Comparison of ENCODE assay signal across 8 cellular contexts in the genomic region with DNA sequence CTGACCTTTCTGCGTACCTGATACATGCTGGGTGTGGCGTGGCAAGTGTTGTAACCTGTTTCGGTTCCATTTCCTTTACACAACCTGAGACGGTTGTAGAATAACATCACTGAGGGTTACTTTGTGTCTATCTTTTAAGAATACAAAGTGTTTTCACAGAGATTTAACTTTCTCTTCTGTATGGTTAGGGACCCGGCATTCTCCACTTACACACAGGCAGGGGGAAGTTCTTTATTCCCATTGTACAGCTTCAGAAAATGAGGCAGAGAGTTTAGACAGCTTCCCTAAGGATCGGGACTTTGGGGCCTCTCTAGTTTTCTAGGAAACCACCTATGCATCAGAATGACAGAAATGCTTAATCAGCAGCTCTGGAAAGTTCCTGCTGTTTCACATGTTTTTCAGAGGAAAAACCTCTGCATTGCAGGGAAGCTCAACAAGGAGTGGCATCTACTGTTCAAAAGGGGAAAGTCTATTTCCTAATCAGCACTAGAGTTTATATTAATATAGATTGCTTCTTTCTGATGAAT. TPM values are rescaled to one million over a fixed set of nuclear protein-coding genes. Genes with fewer than 3 reads are reported as not detected.
DNase-seq lines count a peak whose midpoint lies in the region; ATAC-seq and TF ChIP-seq lines count a peak whose summit lies in the region.

No MANE protein-coding gene starts in this region.

- H3K27ac ChIP-seq in body of pancreas: peak overlapping the region; percentile 91 to 94 (median 94)
- peak overlapping the region; percentile 89 to 94 (median 92) for H3K27ac ChIP-seq in transverse colon

- H3K9me3 ChIP-seq in body of pancreas (no peaks in the 10 kb centered on the region), transverse colon (no peaks in the 10 kb centered on the region)

- no peak for TF ChIP-seq CTCF in body of pancreas (IDR thresholded peaks at IDR 0.05)
- TF ChIP-seq CTCF in transverse colon (IDR thresholded peaks at IDR 0.05): no peak

- intact Hi-C loops in body of pancreas (cut with DNase I) (no loop called here), transverse colon (cut with DNase I; ENCODE audit: low total_unique reads) (no loop called here)

- no peaks in the 10 kb centered on the region for H3K27me3 ChIP-seq in body of pancreas
- H3K27me3 ChIP-seq in transverse colon: no peaks in the 10 kb centered on the region

- 1 to 2% methylated on average over 6 of the region's 6 CpGs for WGBS in body of pancreas, 2 donors
- WGBS in transverse colon (ENCODE audit: low coverage in 1 of 2), 2 donors: 4 to 14% methylated on average over 1 to 6 of the region's 6 CpGs

- DNase-seq in body of pancreas (peak in 3 of 4 donors; percentile 77 to 84 (median 80)), lung microvascular endothelial cell (ENCODE audit: low read depth in 2 of 2) (peak; percentile 53 to 56), transverse colon (peak; percentile 85), SIG-M5 treated with dmso at 0.1 percent for 504 hours (lab: John Stamatoyannopoulos, UW; ENCODE audit: unreplicated experiment) (no peak), NCI-H1092 (lab: John Stamatoyannopoulos, UW) (no peak)

- TF ChIP-seq EP300 in transverse colon (IDR thresholded peaks at IDR 0.05; ENCODE audit: low read depth): peak; percentile 0

- H3K4me3 ChIP-seq in GM08714 (ENCODE audit: low read length): peak overlapping the region; percentile 85
- H3K4me3 ChIP-seq in body of pancreas: peak overlapping the region; percentile 34 to 85
- H3K4me3 ChIP-seq in transverse colon: peak overlapping the region; percentile 21 to 72 (median 50)

- H3K4me1 ChIP-seq in body of pancreas (peaks cover 21% of the 10 kb centered on the region), transverse colon (peaks cover 11 to 20% (median 12%) of the 10 kb centered on the region in 4 donors)

- TF ChIP-seq POLR2A in body of pancreas (IDR thresholded peaks at IDR 0.05): no peak
- no peak for TF ChIP-seq POLR2A in transverse colon (IDR thresholded peaks at IDR 0.05)

- ATAC-seq in GM21381 (IDR thresholded peaks at IDR 0.05; ENCODE audit: unreplicated experiment) (peak; percentile 80), HG03575 (IDR thresholded peaks at IDR 0.05; ENCODE audit: extremely low read depth, insufficient number of reproducible peaks, low FRiP score, unreplicated experiment) (peak; percentile 46), body of pancreas (peak; percentile 80)

- in situ Hi-C loops in transverse colon (cut with MboI; ENCODE audit: low pct_ligation_motif_present in 1 of 4, low pct_unique_long_range_greater_than_20kb in 1 of 4, low sequenced_read_pairs in 3 of 4): no loop called here

- H3K36me3 ChIP-seq in body of pancreas (replicated peaks in 1 of 2; ENCODE audit: insufficient read depth in 1 of 2, low read depth in 2 of 2) (no peaks in the 10 kb centered on the region), transverse colon (peaks cover 0 to 9% (median 0%) of the 10 kb centered on the region in 4 donors)

RNA-seq across cellular contexts. Expression of a gene that starts 41.3 kb away (rescaled TPM):
- total RNA-seq in body of pancreas: 100 to 1,000 TPM; 130 to 157 TPM
- 72.2 and 78.7 TPM in 2 replicates for total RNA-seq in lung microvascular endothelial cell
- total RNA-seq in transverse colon: 100 to 1,000 TPM; 237 to 556 (median 335) TPM

Comparison
In these comparisons a context has a peak if more than half of its experiments do, and no peak if none do; other contexts are left out.
1. DNase-seq: peak in body of pancreas (3 of 4), lung microvascular endothelial cell (2 of 2) and transverse colon (single experiment); none in SIG-M5 treated with dmso at 0.1 percent for 504 hours (single experiment) and NCI-H1092 (single experiment).
2. Peak in every context shown above with its lines, with median percentiles within 50 percentile points of each other: H3K4me3 ChIP-seq and ATAC-seq.